8 cellular contexts compared by ENCODE assay signal in genomic region chr19:19224852-19225494, GRCh38. TPM values are rescaled to one million over a fixed set of nuclear protein-coding genes. Genes with fewer than 3 reads are reported as not detected.
DNase-seq lines count a peak whose midpoint lies in the region; ATAC-seq and TF ChIP-seq lines count a peak whose summit lies in the region.

No MANE protein-coding gene starts in this region.

- ATAC-seq in activated CD8-positive, alpha-beta T cell treated with anti-CD3 and anti-CD28 coated beads, Interleukin-2, amount 10 ng/mL, durations not matched to agents 7 days and 5 days = peak; percentile 97
- no peak for ATAC-seq in GM18520 (IDR thresholded peaks at IDR 0.05; ENCODE audit: unreplicated experiment)

- H3K4me1 Mint-ChIP-seq in activated CD8-positive, alpha-beta T cell treated with anti-CD3 and anti-CD28 coated beads, Interleukin-2, amount 10 ng/mL, durations not matched to agents 7 days and 5 days (ENCODE audit: low read depth) = peaks cover 6% of the 10 kb centered on the region

- peaks cover 12% of the 10 kb centered on the region for H3K27me3 Mint-ChIP-seq in activated CD8-positive, alpha-beta T cell treated with anti-CD3 and anti-CD28 coated beads, Interleukin-2, amount 10 ng/mL, durations not matched to agents 7 days and 5 days (ENCODE audit: low read depth)

- POLR2A ChIA-PET in activated CD8-positive, alpha-beta T cell treated with anti-CD3 and anti-CD28 coated beads, Interleukin-2, amount 10 ng/mL, durations not matched to agents 7 days and 5 days (lab: Charles Lee) = no interaction called here

- no peaks in the 10 kb centered on the region for H3K9me3 ChIP-seq in endocrine pancreas (ENCODE audit: control insufficient read depth, low read length)
- no peaks in the 10 kb centered on the region for H3K9me3 ChIP-seq in mucosa of stomach (ENCODE audit: control insufficient read depth, low read length)

- H3K4me3 ChIP-seq in endocrine pancreas (ENCODE audit: control insufficient read depth, insufficient read depth, low read length) = no peak overlapping the region
- H3K4me3 ChIP-seq in mucosa of stomach (ENCODE audit: low read length) = no peak overlapping the region

- H3K9ac ChIP-seq in endocrine pancreas (ENCODE audit: control insufficient read depth, insufficient read depth, low read length) (peak overlapping the region; percentile 47), mucosa of stomach (ENCODE audit: low read length) (peak overlapping the region; percentile 13)

- CTCF ChIA-PET in activated CD8-positive, alpha-beta T cell treated with anti-CD3 and anti-CD28 coated beads, Interleukin-2, amount 10 ng/mL, durations not matched to agents 7 days and 5 days (lab: Charles Lee) = interaction anchor here (0.7 to 2.1 kb wide), 10 partner anchors 9 to 1435 kb away, joined by 3 to 10 read pairs (median 4); partner anchors contain the start of gene NR2C2AP

- H3K4me3 Mint-ChIP-seq in activated CD8-positive, alpha-beta T cell treated with anti-CD3 and anti-CD28 coated beads, Interleukin-2, amount 10 ng/mL, durations not matched to agents 7 days and 5 days = peak overlapping the region; percentile 56

- peaks cover 4% of the 10 kb centered on the region for H3K27me3 ChIP-seq in endocrine pancreas (ENCODE audit: control insufficient read depth, insufficient read depth, low read length)
- H3K27me3 ChIP-seq in mucosa of stomach (ENCODE audit: control insufficient read depth, insufficient read depth, low read length) = peaks cover 30% of the 10 kb centered on the region

- DNase-seq in 8988T (peak; percentile 98), GM20000 (ENCODE audit: low spot score) (peak; percentile 93), NCI-H446 treated with DMSO at 0.1 percent for 48 hours (lab: John Stamatoyannopoulos, UW) (peak; percentile 9)
- peak; percentile 82 for DNase-seq in activated CD8-positive, alpha-beta T cell treated with anti-CD3 and anti-CD28 coated beads, Interleukin-2, amount 10 ng/mL, durations not matched to agents 7 days and 5 days
- peak; percentile 29 to 69 for DNase-seq in stimulated activated CD8-positive, alpha-beta memory T cell treated with anti-CD3 and anti-CD28 coated beads, Interleukin-7, amount 100 ng/mL, for 4 hours (ENCODE audit: low read depth in 2 of 2)

- H3K36me3 Mint-ChIP-seq in activated CD8-positive, alpha-beta T cell treated with anti-CD3 and anti-CD28 coated beads, Interleukin-2, amount 10 ng/mL, durations not matched to agents 7 days and 5 days (ENCODE audit: low read depth) = no peaks in the 10 kb centered on the region

- no peaks in the 10 kb centered on the region for H3K9me3 Mint-ChIP-seq in activated CD8-positive, alpha-beta T cell treated with anti-CD3 and anti-CD28 coated beads, Interleukin-2, amount 10 ng/mL, durations not matched to agents 7 days and 5 days (ENCODE audit: insufficient read depth)

- H3K36me3 ChIP-seq in endocrine pancreas (ENCODE audit: control insufficient read depth, insufficient read depth, low read length) (no peaks in the 10 kb centered on the region), mucosa of stomach (ENCODE audit: control insufficient read depth, insufficient read depth, low read length) (no peaks in the 10 kb centered on the region)

- H3K4me1 ChIP-seq in endocrine pancreas (ENCODE audit: control insufficient read depth, insufficient read depth, low read length) = no peaks in the 10 kb centered on the region
- H3K4me1 ChIP-seq in mucosa of stomach (ENCODE audit: control insufficient read depth, insufficient read depth, low read length) = peaks cover 11% of the 10 kb centered on the region

- no peak overlapping the region for H3K27ac Mint-ChIP-seq in activated CD8-positive, alpha-beta T cell treated with anti-CD3 and anti-CD28 coated beads, Interleukin-2, amount 10 ng/mL, durations not matched to agents 7 days and 5 days

- TF ChIP-seq CTCF in GM20000 (IDR thresholded peaks at IDR 0.05; ENCODE audit: extremely low read depth, missing control alignments) = peak; percentile 78

RNA-seq across cellular contexts. Expression of gene NCAN, which starts 13.2 kb away (rescaled TPM):
- total RNA-seq in activated CD8-positive, alpha-beta T cell treated with anti-CD3 and anti-CD28 coated beads, Interleukin-2, amount 10 ng/mL, durations not matched to agents 7 days and 5 days = not detected

RNA-seq across cellular contexts. Expression of gene NR2C2AP, which starts 21.8 kb away (rescaled TPM):
- total RNA-seq in activated CD8-positive, alpha-beta T cell treated with anti-CD3 and anti-CD28 coated beads, Interleukin-2, amount 10 ng/mL, durations not matched to agents 7 days and 5 days = 10 to 100 TPM; 35.6 TPM

RNA-seq across cellular contexts. Expression of gene RFXANK, which starts 32.9 kb away (rescaled TPM):
- 10 to 100 TPM; 97.9 to 98.7 TPM for total RNA-seq in activated CD8-positive, alpha-beta T cell treated with anti-CD3 and anti-CD28 coated beads, Interleukin-2, amount 10 ng/mL, durations not matched to agents 7 days and 5 days

RNA-seq across cellular contexts. Expression of gene BORCS8, which starts 33.0 kb away (rescaled TPM):
- total RNA-seq in activated CD8-positive, alpha-beta T cell treated with anti-CD3 and anti-CD28 coated beads, Interleukin-2, amount 10 ng/mL, durations not matched to agents 7 days and 5 days = 10 to 100 TPM; 22.1 to 25.4 TPM

RNA-seq across cellular contexts. Expression of gene TM6SF2, which starts 48.1 kb away (rescaled TPM):
- not detected for total RNA-seq in activated CD8-positive, alpha-beta T cell treated with anti-CD3 and anti-CD28 coated beads, Interleukin-2, amount 10 ng/mL, durations not matched to agents 7 days and 5 days

Comparison
In these comparisons a context has a peak if more than half of its experiments do, and no peak if none do; other contexts are left out.
1. DNase-seq: peak in every context shown above with its lines; median percentile 98 in 8988T; 93 in GM20000; 82 in activated CD8-positive, alpha-beta T cell treated with anti-CD3 and anti-CD28 coated beads, Interleukin-2, amount 10 ng/mL, durations not matched to agents 7 days and 5 days; 49 in stimulated activated CD8-positive, alpha-beta memory T cell treated with anti-CD3 and anti-CD28 coated beads, Interleukin-7, amount 100 ng/mL, for 4 hours; 9 in NCI-H446 treated with DMSO at 0.1 percent for 48 hours.